ENCODE assay signal across 9 cellular contexts in the genomic region with DNA sequence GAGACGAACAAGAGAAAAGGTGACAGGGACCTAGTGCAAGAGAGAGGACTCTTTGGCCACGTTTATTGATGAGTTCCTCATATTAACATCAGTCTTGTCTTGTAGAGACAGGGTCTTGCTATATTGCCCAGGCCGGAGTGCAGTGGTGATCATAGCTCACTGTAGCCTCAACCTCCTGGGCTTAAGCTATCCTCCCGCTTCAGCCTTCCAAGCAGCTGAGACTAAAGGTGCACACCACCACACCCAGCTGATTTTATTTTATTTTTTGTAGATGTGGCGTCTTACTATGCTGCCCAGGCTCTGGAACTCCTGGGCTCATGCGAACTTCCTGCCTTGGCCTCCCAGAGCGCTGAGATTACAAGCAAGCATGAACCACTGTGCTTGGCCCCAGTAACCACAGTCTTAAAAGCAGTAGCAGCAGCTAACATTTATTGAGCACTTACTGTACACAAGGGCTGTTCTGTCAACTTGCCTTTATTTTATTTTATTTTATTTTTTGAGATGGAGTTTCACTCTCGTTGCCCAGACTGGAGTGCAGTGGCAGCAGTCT. TPM values are rescaled to one million over a fixed set of nuclear protein-coding genes. Genes with fewer than 3 reads are reported as not detected.
DNase-seq lines count a peak whose midpoint lies in the region; FAIRE-seq and TF ChIP-seq lines count a peak whose summit lies in the region.
"Had no signal": no experiment of that assay in that cellular context is flagged by ENCODE, and none has a peak within 500 bp of the region (broad histone marks: within the 10 kb centered on the region; RNA-seq: fewer than 3 reads in every experiment).

No MANE protein-coding gene starts in this region.

- H3K36me3 ChIP-seq in PC-9 (ENCODE audit: low read depth): peaks cover 5% of the 10 kb centered on the region

- peak overlapping the region; percentile 73 for H3K4me2 ChIP-seq in PC-9

- H3K9me2 ChIP-seq in PC-9 (ENCODE audit: insufficient read depth): no peaks in the 10 kb centered on the region

- intact Hi-C loops in PC-9 (cut with micrococcal nuclease; ENCODE audit: unreplicated experiment): no loop called here

- H3K79me2 ChIP-seq in PC-9 (ENCODE audit: low read depth): peaks cover 31% of the 10 kb centered on the region

- CTCF ChIA-PET in PC-9 (lab: Charles Lee): no interaction called here

- no peaks in the 10 kb centered on the region for H3K27me3 ChIP-seq in PC-9 (ENCODE audit: insufficient read depth, low read depth)

- no peak overlapping the region for H2AFZ ChIP-seq in PC-9

- H3K4me3 ChIP-seq in GM12875 (ENCODE audit: low read depth, low read length): peak overlapping the region; percentile 82
- peak overlapping the region; percentile 74; the same call in 1 of the 2 replicates for H3K4me3 ChIP-seq in PC-9

- H4K20me1 ChIP-seq in PC-9 (ENCODE audit: insufficient read depth): no peaks in the 10 kb centered on the region

- no peaks in the 10 kb centered on the region for H3K9me3 Mint-ChIP-seq in progenitor cell of endocrine pancreas (ENCODE audit: low read depth)

- peaks cover 22% of the 10 kb centered on the region for H3K4me1 ChIP-seq in PC-9 (replicated peaks; ENCODE audit: insufficient read depth)

- no peak for FAIRE-seq in H54 (lab: Jason Lieb, UNC)

- H3K27ac Mint-ChIP-seq in progenitor cell of endocrine pancreas: no peak overlapping the region

- peak overlapping the region; percentile 79 for H3K4me3 Mint-ChIP-seq in progenitor cell of endocrine pancreas (ENCODE audit: low read depth)

- POLR2A ChIA-PET in PC-9 (lab: Charles Lee; ENCODE audit: unreplicated experiment): interaction anchor here (0.7 to 1.2 kb wide), 2 partner anchors 32 to 230 kb away, joined by 9 to 15 read pairs; no protein-coding TSS in a partner anchor

- no peak for TF ChIP-seq POLR2A in H54 (IDR thresholded peaks at IDR 0.05; ENCODE audit: low read depth, low read length)

- DNase-seq in PC-9: no peak
- peak; percentile 24 for DNase-seq in effector CD8-positive, alpha-beta T cell (lab: John Stamatoyannopoulos, UW)
- DNase-seq in progenitor cell of endocrine pancreas (ENCODE audit: low spot score, unreplicated experiment): no peak
- DNase-seq in NCI-H1436 (lab: John Stamatoyannopoulos, UW): no peak
- DNase-seq in NCI-H345 treated with DMSO at 0.1 percent for 48 hours (lab: John Stamatoyannopoulos, UW; ENCODE audit: unreplicated experiment): no peak
- no peak for DNase-seq in HT-29 (ENCODE audit: low spot score)
- DNase-seq in H54 (ENCODE audit: insufficient read length, low spot score): no peak
- DNase-seq: NCI-H345 had no signal

- peaks cover 18% of the 10 kb centered on the region for H3K4me1 Mint-ChIP-seq in progenitor cell of endocrine pancreas (ENCODE audit: low read depth)

- TF ChIP-seq CTCF in GM12875 (IDR thresholded peaks at IDR 0.05; ENCODE audit: borderline replicate concordance, insufficient read depth, low read depth, low read length): no peak
- TF ChIP-seq CTCF in PC-9 (conservative IDR thresholded peaks at IDR 0.05): no peak
- TF ChIP-seq CTCF in progenitor cell of endocrine pancreas (IDR thresholded peaks at IDR 0.05; ENCODE audit: unreplicated experiment): no peak

- H3F3A ChIP-seq in PC-9 (ENCODE audit: insufficient read depth, low read depth): peaks cover 35% of the 10 kb centered on the region

- no TSS peak for BruUV-seq in PC-9 (replicated peaks; lab: Mats Ljungman, UMichigan)

- no peaks in the 10 kb centered on the region for H3K9me3 ChIP-seq in PC-9 (ENCODE audit: insufficient read depth, low read depth)

- H3K27me3 Mint-ChIP-seq in progenitor cell of endocrine pancreas: peaks cover 10% of the 10 kb centered on the region

- H3K27ac ChIP-seq in PC-9: peak overlapping the region; percentile 53

- no peaks in the 10 kb centered on the region for H3K36me3 Mint-ChIP-seq in progenitor cell of endocrine pancreas (ENCODE audit: insufficient read depth)

RNA-seq across cellular contexts. Expression of a gene that starts 1.1 kb away (rescaled TPM):
- 43.3 and 43.4 TPM in 2 replicates for total RNA-seq in PC-9 (2021)
- total RNA-seq in progenitor cell of endocrine pancreas: 19.8 and 20.0 TPM in 2 replicates
- 110 and 119 TPM in 2 replicates for total RNA-seq in HT-29 (2014; rRNA removed; shearing (Covaris generic))

RNA-seq across cellular contexts. Expression of a gene that starts 4.2 kb away (rescaled TPM):
- total RNA-seq in PC-9 (2021) (7.5 and 8.2 TPM in 2 replicates), progenitor cell of endocrine pancreas (not detected in 2 replicates)
- total RNA-seq in HT-29 (2014; rRNA removed; shearing (Covaris generic)): 0.15 and 0.57 TPM in 2 replicates

RNA-seq across cellular contexts. Expression of a gene that starts 28.8 kb away (rescaled TPM):
- total RNA-seq in PC-9 (2021) (84.3 and 104 TPM in 2 replicates), progenitor cell of endocrine pancreas (46.0 and 48.2 TPM in 2 replicates)
- 63.7 and 65.7 TPM in 2 replicates for total RNA-seq in HT-29 (2014; rRNA removed; shearing (Covaris generic))

RNA-seq across cellular contexts. Expression of a gene that starts 30.9 kb away (rescaled TPM):
- total RNA-seq in PC-9 (2021) (58.3 and 66.8 TPM in 2 replicates), progenitor cell of endocrine pancreas (72.8 and 80.8 TPM in 2 replicates)
- 43.8 and 74.2 TPM in 2 replicates for total RNA-seq in HT-29 (2014; rRNA removed; shearing (Covaris generic))

RNA-seq across cellular contexts. Expression of a gene that starts 47.9 kb away (rescaled TPM):
- total RNA-seq in PC-9 (2021) (130 and 132 TPM in 2 replicates), progenitor cell of endocrine pancreas (1.5 and 1.6 TPM in 2 replicates)
- total RNA-seq in HT-29 (2014; rRNA removed; shearing (Covaris generic)): 0.64 TPM in 1 of 2 replicates, not detected in the other
